In genomic region chr5:150357326-150358260, GRCh38 we compare ENCODE assay signal across 8 cellular contexts. TPM values are rescaled to one million over a fixed set of nuclear protein-coding genes. Genes with fewer than 3 reads are reported as not detected.
DNase-seq lines count a peak whose midpoint lies in the region; ATAC-seq, FAIRE-seq and TF ChIP-seq lines count a peak whose summit lies in the region.

TCOF1 (plus strand) TSS chr5:150357697; CDS start chr5:150357747, 50 bp downstream.

- intact Hi-C loops in dendritic cell treated with granulocyte-macrophage colony-stimulating factor and Interleukin-4, amounts not matched to agents 40 ng/mL and 50 ng/mL, for 4 days (cut with micrococcal nuclease), result loop anchor here (10.0 kb wide), 1 partner anchor 223 kb away; no protein-coding TSS in a partner anchor
- intact Hi-C loops in HepG2 (cut with micrococcal nuclease; ENCODE audit: unreplicated experiment), result loop anchor here (5.0 to 10.0 kb wide), 4 partner anchors 80 to 703 kb away; no protein-coding TSS in a partner anchor

- no peak for TF ChIP-seq CTCF in HepG2 (CRISPR knock-in tag; IDR thresholded peaks at IDR 0.05)

- H3K9me3 Mint-ChIP-seq in dendritic cell treated with granulocyte-macrophage colony-stimulating factor and Interleukin-4, amounts not matched to agents 40 ng/mL and 50 ng/mL, for 4 days, result no peaks in the 10 kb centered on the region

- peaks cover 55% of the 10 kb centered on the region for H3K4me1 Mint-ChIP-seq in dendritic cell treated with granulocyte-macrophage colony-stimulating factor and Interleukin-4, amounts not matched to agents 40 ng/mL and 50 ng/mL, for 4 days (ENCODE audit: low read depth)

- H3K9ac ChIP-seq in HepG2 (ENCODE audit: insufficient read depth, low read depth, low read length), result peak within 1 kb of the TSS; percentile 82

- peak in 1 of 2 experiments; percentile 62; a peak in 3 of 4 replicates for TF ChIP-seq POLR2A in HepG2 (IDR thresholded peaks at IDR 0.05; ENCODE audit: insufficient read depth in 1 of 2, low read depth in 2 of 2, low read length in 2 of 2)

- POLR2A ChIA-PET in HepG2 (lab: Yijun Ruan, JAX), result interaction anchor here (1.2 kb wide), 1 partner anchor 55 kb away, joined by 4 read pairs; the partner anchor contains the start of gene CD74

- H3K27ac ChIP-seq in HepG2 (ENCODE audit: extremely low read length, insufficient read depth, low read length), result peak within 1 kb of the TSS; percentile 72

- TF ChIP-seq EP300 in HepG2 (IDR thresholded peaks at IDR 0.05; ENCODE audit: low read depth in 2 of 2, low read length in 2 of 2), result no peak
- no peak for TF ChIP-seq EP300 in HepG2 (CRISPR knock-in tag; IDR thresholded peaks at IDR 0.05; ENCODE audit: borderline replicate concordance)

- FAIRE-seq in HepG2 (lab: Jason Lieb, UNC), result peak; percentile 81

- TSS peak; percentile 63 for BruUV-seq in HepG2 (replicated peaks; lab: Mats Ljungman, UMichigan)

- peaks cover 5% of the 10 kb centered on the region for H3K27me3 Mint-ChIP-seq in dendritic cell treated with granulocyte-macrophage colony-stimulating factor and Interleukin-4, amounts not matched to agents 40 ng/mL and 50 ng/mL, for 4 days

- H3K4me2 ChIP-seq in HepG2 (ENCODE audit: low read depth, low read length), result peak within 1 kb of the TSS; percentile 99

- H2AFZ ChIP-seq in HepG2 (ENCODE audit: low read length), result no peak within 1 kb of the TSS

- H3K79me2 ChIP-seq in HepG2 (ENCODE audit: insufficient read depth, low read length), result peaks cover 27% of the 10 kb centered on the region

- in situ Hi-C loops in HepG2 (cut with HindIII; ENCODE audit: extremely low pct_ligation_motif_present, low pct_unique_long_range_greater_than_20kb), result no loop called here

- no peaks in the 10 kb centered on the region for H3K9me3 ChIP-seq in HepG2 (ENCODE audit: low read length)

- H3K27me3 ChIP-seq in HepG2 (ENCODE audit: control insufficient read depth in 1 of 2, insufficient read depth in 2 of 2, low read length in 2 of 2), result no peaks in the 10 kb centered on the region; a peak in 1 of 5 replicates

- peaks cover 15 to 23% of the 10 kb centered on the region in 2 experiments for H3K36me3 ChIP-seq in HepG2 (replicated peaks in 1 of 2; ENCODE audit: control insufficient read depth in 1 of 2, insufficient read depth in 2 of 2, low read length in 2 of 2)

- ATAC-seq in GM19372 (IDR thresholded peaks at IDR 0.05; ENCODE audit: low read depth, unreplicated experiment) (peak; percentile 90), HG03558 (IDR thresholded peaks at IDR 0.05; ENCODE audit: extremely low read depth, unreplicated experiment) (peak; percentile 96), HepG2 (peak; percentile 93)

- peak within 1 kb of the TSS; percentile 77 for H3K27ac Mint-ChIP-seq in dendritic cell treated with granulocyte-macrophage colony-stimulating factor and Interleukin-4, amounts not matched to agents 40 ng/mL and 50 ng/mL, for 4 days

- peaks cover 74% of the 10 kb centered on the region for H3K4me1 ChIP-seq in HepG2 (ENCODE audit: insufficient read depth, low read length)

- peak; percentile 12 to 94 (median 89) for DNase-seq in C1 segment of cervical spinal cord (lab: John Stamatoyannopoulos, UW)
- DNase-seq in NCI-H748 treated with DMSO at 0.1 percent for 48 hours (lab: John Stamatoyannopoulos, UW), result peak; percentile 85
- peak; percentile 92 to 96 for DNase-seq in activated CD4-positive, alpha-beta T cell treated with anti-CD3 and anti-CD28 coated beads, Interleukin-2, amount 50 U/mL, for 24 hours (ENCODE audit: low read depth in 1 of 2, low spot score in 1 of 2)
- peak; percentile 90 for DNase-seq in HepG2 (ENCODE audit: low spot score)
- peak; percentile 98 for DNase-seq in stimulated activated CD4-positive, alpha-beta T cell treated with anti-CD3 and anti-CD28 coated beads, Interleukin-4, amount 100 ng/mL, for 1 hour

- no peaks in the 10 kb centered on the region; the same call in 1 of the 2 replicates for H4K20me1 ChIP-seq in HepG2 (ENCODE audit: insufficient read depth, low read length)

- H3K36me3 Mint-ChIP-seq in dendritic cell treated with granulocyte-macrophage colony-stimulating factor and Interleukin-4, amounts not matched to agents 40 ng/mL and 50 ng/mL, for 4 days (ENCODE audit: low read depth), result peaks cover 34% of the 10 kb centered on the region

- CTCF ChIA-PET in HepG2 (lab: Yijun Ruan, JAX; ENCODE audit: low intra/inter-chr PET ratio, low total read pairs), result no interaction called here

- peak; percentile 14; the same call in 1 of the 2 replicates for TF ChIP-seq RAD21 in HepG2 (CRISPR knock-in tag; IDR thresholded peaks at IDR 0.05)

- under 1% methylated on average over 56 of the region's 90 CpGs for WGBS in HepG2 (ENCODE audit: low lambda C conversion rate)

- H3K4me3 ChIP-seq in HepG2 (replicated peaks in 1 of 3; ENCODE audit: insufficient read depth in 1 of 3, low read depth in 2 of 3, low read length in 3 of 3), result peak within 1 kb of the TSS; percentile 80 to 100 (median 84)

- H3K4me3 Mint-ChIP-seq in dendritic cell treated with granulocyte-macrophage colony-stimulating factor and Interleukin-4, amounts not matched to agents 40 ng/mL and 50 ng/mL, for 4 days, result peak within 1 kb of the TSS; percentile 81

TF ChIP-seq in HepG2, 621 proteins besides CTCF, POLR2A, EP300 and RAD21 (continues in another document):
- TF ChIP-seq ZBTB42 (CRISPR knock-in tag; IDR thresholded peaks at IDR 0.05), result no peak
- peak; percentile 97 for TF ChIP-seq ZNF629 (CRISPR knock-in tag; conservative IDR thresholded peaks at IDR 0.05)
- no peak for TF ChIP-seq ZMYM2 (CRISPR knock-in tag; IDR thresholded peaks at IDR 0.05)
- no peak for TF ChIP-seq EEA1 (CRISPR knock-in tag; IDR thresholded peaks at IDR 0.05; ENCODE audit: borderline replicate concordance)
- TF ChIP-seq ZBTB14 (CRISPR knock-in tag; IDR thresholded peaks at IDR 0.05), result no peak
- TF ChIP-seq TAF15 (IDR thresholded peaks at IDR 0.05; ENCODE audit: low read depth, low read length, poor library complexity, severe bottlenecking), result no peak
- no peak for TF ChIP-seq ZNF556 (CRISPR knock-in tag; IDR thresholded peaks at IDR 0.05; ENCODE audit: borderline replicate concordance)
- peak; percentile 90 for TF ChIP-seq GABPA (IDR thresholded peaks at IDR 0.05; ENCODE audit: low read depth, low read length)
- peak; percentile 91 for TF ChIP-seq GABPA (CRISPR knock-in tag; IDR thresholded peaks at IDR 0.05; ENCODE audit: low read depth)
- TF ChIP-seq ARID2 (CRISPR knock-in tag; IDR thresholded peaks at IDR 0.05; ENCODE audit: borderline replicate concordance), result no peak
- 0 out of 2 replicates have a peak, but pooled peaks have one; percentile 63 for TF ChIP-seq IRF9 (CRISPR knock-in tag; IDR thresholded peaks at IDR 0.05; ENCODE audit: borderline replicate concordance)
- no peak for TF ChIP-seq SP140L (CRISPR knock-in tag; IDR thresholded peaks at IDR 0.05; ENCODE audit: borderline replicate concordance)

RNA-seq across cellular contexts. Expression of gene TCOF1, which starts in this region (rescaled TPM):
- total RNA-seq in HepG2 (2016; rRNA removed; fragmentation: Illumina TruSeq; extraction: Trizol), result 41.6 and 44.5 TPM in 2 replicates
- total RNA-seq in HepG2 (2016; cell fraction: cytosol; rRNA removed; fragmentation: Illumina TruSeq; extraction: Trizol; ENCODE audit: low read depth), result 7.0 and 8.0 TPM in 2 replicates
- total RNA-seq in HepG2 (2016; cell fraction: insoluble cytoplasmic fraction; rRNA removed; fragmentation: Illumina TruSeq; extraction: Trizol), result 34.8 and 42.9 TPM in 2 replicates
- total RNA-seq in HepG2 (2016; cell fraction: membrane; rRNA removed; fragmentation: Illumina TruSeq; extraction: Trizol), result 12.4 and 12.6 TPM in 2 replicates
- 38.8 and 43.2 TPM in 2 replicates for total RNA-seq in HepG2 (2016; cell fraction: nucleus; rRNA removed; fragmentation: Illumina TruSeq; extraction: Trizol)
- polyA plus RNA-seq in HepG2 (2011; rRNA removed), result 9.9 and 10.1 TPM in 2 replicates
- 5.7 and 7.4 TPM in 2 replicates for polyA plus RNA-seq in HepG2 (2011; cell fraction: cytosol; rRNA removed)
- 27.8 and 31.6 TPM in 2 replicates for polyA plus RNA-seq in HepG2 (2011; cell fraction: nucleus; rRNA removed)
- 14.9 and 19.7 TPM in 2 replicates for polyA plus RNA-seq in HepG2 (2012)
- 2.9 and 3.4 TPM in 2 replicates for polyA plus RNA-seq in HepG2 (2016; cell fraction: cytosol; fragmentation: Illumina TruSeq; extraction: Trizol; ENCODE audit: low read depth)
- 38.4 and 54.0 TPM in 2 replicates for polyA plus RNA-seq in HepG2 (2016; cell fraction: insoluble cytoplasmic fraction; fragmentation: Illumina TruSeq; extraction: Trizol; ENCODE audit: low read depth)
- 6.2 and 8.3 TPM in 2 replicates for polyA plus RNA-seq in HepG2 (2016; cell fraction: membrane; fragmentation: Illumina TruSeq; extraction: Trizol; ENCODE audit: low read depth)
- 61.9 and 69.6 TPM in 2 replicates for polyA plus RNA-seq in HepG2 (2016; cell fraction: nucleus; fragmentation: Illumina TruSeq; extraction: Trizol; ENCODE audit: insufficient read depth, low read depth)
- polyA minus RNA-seq in HepG2 (2011; rRNA and poly(A)+ RNA removed; ENCODE audit: low replicate concordance), result 16.4 and 42.6 TPM in 2 replicates
- polyA minus RNA-seq in HepG2 (2011; cell fraction: cytosol; rRNA and poly(A)+ RNA removed), result 9.8 and 12.7 TPM in 2 replicates
- 19.2 and 20.5 TPM in 2 replicates for polyA minus RNA-seq in HepG2 (2011; cell fraction: nucleus; rRNA and poly(A)+ RNA removed)

Comparison
In these comparisons a context has a peak if more than half of its experiments do, and no peak if none do; other contexts are left out.
1. Peak in every context shown above with its lines: DNase-seq, ATAC-seq, H3K4me3 ChIP-seq and H3K27ac ChIP-seq.